In genomic region chr10:89373916-89374711, GRCh38 we compare ENCODE assay signal across 8 cellular contexts. TPM values are rescaled to one million over a fixed set of nuclear protein-coding genes. Genes with fewer than 3 reads are reported as not detected.
DNase-seq lines count a peak whose midpoint lies in the region; ATAC-seq, FAIRE-seq and TF ChIP-seq lines count a peak whose summit lies in the region.

No MANE protein-coding gene starts in this region.

- peak; percentile 94 for DNase-seq in HFFc6
- DNase-seq in K562 (ENCODE audit: extremely low read depth in 1 of 4, low spot score in 3 of 4), result peak in 2 of 4 experiments; percentile 36 to 71
- DNase-seq in hippocampal formation (lab: John Stamatoyannopoulos, UW), result peak; percentile 77 to 99
- DNase-seq in SW 1271 (lab: John Stamatoyannopoulos, UW), result no peak
- DNase-seq in T-helper 1 cell, result no peak

- H3K4me1 Mint-ChIP-seq in HFFc6 (ENCODE audit: low read depth), result peaks cover 43% of the 10 kb centered on the region

- H3K27ac ChIP-seq in K562 (ENCODE audit: extremely low read depth, low read depth, low read length), result peak overlapping the region; percentile 12; the same call in 2 of the 3 replicates
- H3K27ac ChIP-seq in stomach smooth muscle (ENCODE audit: low read length), result peak overlapping the region; percentile 46

- no peaks in the 10 kb centered on the region for H3K27me3 ChIP-seq in K562 (ENCODE audit: control insufficient read depth in 2 of 2, insufficient read depth in 2 of 2, low read length in 2 of 2)
- H3K27me3 ChIP-seq in stomach smooth muscle (ENCODE audit: control insufficient read depth in 1 of 2, insufficient read depth in 2 of 2, low read length in 2 of 2), result no peaks in the 10 kb centered on the region

- H3K9me3 Mint-ChIP-seq in HFFc6, result no peaks in the 10 kb centered on the region

- intact Hi-C loops in K562 (cut with micrococcal nuclease), result no loop called here

- WGBS in K562 (ENCODE audit: insufficient coverage, low coverage, missing lambda C conversion rate), result 0% methylated on average over 2 of the region's 3 CpGs

- no TSS peak for BruUV-seq in K562 (replicated peaks; lab: Mats Ljungman, UMichigan)

- H3K9ac ChIP-seq in K562 (ENCODE audit: insufficient read depth in 1 of 2, low read depth in 2 of 2, low read length in 2 of 2) (no peak overlapping the region), stomach smooth muscle (ENCODE audit: low read length in 2 of 2) (no peak overlapping the region)

- no peaks in the 10 kb centered on the region for H4K20me1 ChIP-seq in K562 (replicated peaks; ENCODE audit: control insufficient read depth, insufficient read depth, low read length)

- peak; percentile 65 for FAIRE-seq in K562 (lab: Jason Lieb, UNC)

- H3K27ac Mint-ChIP-seq in HFFc6, result peak overlapping the region; percentile 83

- ATAC-seq in K562 (peak; percentile 67), HG03457 (IDR thresholded peaks at IDR 0.05; ENCODE audit: unreplicated experiment) (no peak), HG02623 (IDR thresholded peaks at IDR 0.05; ENCODE audit: unreplicated experiment) (no peak)

- CTCF ChIA-PET in K562 (lab: Yijun Ruan, JAX; ENCODE audit: low intra/inter-chr PET ratio), result no interaction called here

- in situ Hi-C loops in K562 (cut with MboI), result no loop called here

- no peak for TF ChIP-seq RAD21 in K562 (CRISPR knock-in tag; conservative IDR thresholded peaks at IDR 0.05 in 1 of 2, IDR thresholded peaks at IDR 0.05 in 1 of 2)

- H2AFZ ChIP-seq in K562 (ENCODE audit: low read depth, low read length), result peak overlapping the region; percentile 28; the same call in 1 of the 2 replicates

- no peak for TF ChIP-seq CTCF in HFFc6 (IDR thresholded peaks at IDR 0.05)
- TF ChIP-seq CTCF in K562 (IDR thresholded peaks at IDR 0.05 in 2 of 3, conservative IDR thresholded peaks at IDR 0.05 in 1 of 3; ENCODE audit: insufficient read depth in 2 of 3, low read depth in 1 of 3, low read length in 3 of 3), result no peak

- TF ChIP-seq POLR2A in K562 (conservative IDR thresholded peaks at IDR 0.05), result no peak

- no peak overlapping the region for H3K4me3 ChIP-seq in K562
- H3K4me3 ChIP-seq in stomach smooth muscle (ENCODE audit: low read length in 2 of 2), result peak overlapping the region in 1 of 2 donors; percentile 36

- H3K36me3 ChIP-seq in K562 (ENCODE audit: control insufficient read depth, insufficient read depth, low read length) (no peaks in the 10 kb centered on the region), stomach smooth muscle (ENCODE audit: control insufficient read depth in 2 of 2, insufficient read depth in 2 of 2, low read length in 2 of 2) (no peaks in the 10 kb centered on the region)

- H3K4me2 ChIP-seq in K562 (ENCODE audit: insufficient read depth, low read length), result peak overlapping the region; percentile 16; the same call in 1 of the 2 replicates

- POLR2A ChIA-PET in K562 (lab: Yijun Ruan, JAX), result interaction anchor here (1.1 kb wide), 1 partner anchor 11 kb away, joined by 7 read pairs; no protein-coding TSS in a partner anchor

- H3K9me3 ChIP-seq in K562 (replicated peaks; ENCODE audit: control insufficient read depth, insufficient read depth, low read depth, low read length) (no peaks in the 10 kb centered on the region), stomach smooth muscle (ENCODE audit: control insufficient read depth in 2 of 2, low read length in 2 of 2) (no peaks in the 10 kb centered on the region)

- no peaks in the 10 kb centered on the region for H3K9me1 ChIP-seq in K562 (ENCODE audit: control insufficient read depth, insufficient read depth, low read length)

- no peaks in the 10 kb centered on the region for H3K79me2 ChIP-seq in K562 (ENCODE audit: control insufficient read depth, insufficient read depth, low read length)

- H3K36me3 Mint-ChIP-seq in HFFc6 (ENCODE audit: low read depth), result no peaks in the 10 kb centered on the region

- H3K4me1 ChIP-seq in K562 (replicated peaks in 1 of 2; ENCODE audit: control insufficient read depth in 2 of 2, insufficient read depth in 2 of 2, low read length in 2 of 2), result peaks cover 0 to 28% of the 10 kb centered on the region in 2 experiments; a peak in 3 of 5 replicates
- H3K4me1 ChIP-seq in stomach smooth muscle (ENCODE audit: control insufficient read depth, insufficient read depth, low read length), result peaks cover 16% of the 10 kb centered on the region

- H3K27me3 Mint-ChIP-seq in HFFc6 (ENCODE audit: insufficient read depth), result no peaks in the 10 kb centered on the region

- TF ChIP-seq EP300 in K562 (IDR thresholded peaks at IDR 0.05; ENCODE audit: low read length), result no peak; the same call in 1 of the 2 replicates

- H3K4me3 Mint-ChIP-seq in HFFc6, result peak overlapping the region; percentile 65

RNA-seq across cellular contexts. Expression of gene IFIT1B, which starts 3.7 kb away (rescaled TPM):
- not detected for total RNA-seq in HFFc6 (2021; fragmentation: NEBNext Ultra II Directional; extraction: Animal tissue kit (Norgen Biotek cat#: 25700))
- not detected in 2 replicates for total RNA-seq in K562 (2011; cell fraction: chromatin; rRNA removed; ENCODE audit: low replicate concordance)
- not detected in 2 replicates for total RNA-seq in K562 (2011; cell fraction: nucleolus; rRNA removed)
- not detected in 2 replicates for total RNA-seq in K562 (2011; cell fraction: nucleoplasm; rRNA removed)
- not detected in 2 replicates for total RNA-seq in K562 (2014; rRNA removed)
- total RNA-seq in K562 (2014; rRNA removed; fragmentation: Illumina TruSeq; extraction: Trizol), result not detected in 2 replicates
- total RNA-seq in K562 (2015; rRNA removed; fragmentation: Illumina TruSeq; extraction: Trizol), result not detected in 2 replicates
- not detected in 2 replicates for total RNA-seq in K562 (2021)
- not detected in 2 replicates for polyA plus RNA-seq in K562 (2011; rRNA removed)
- polyA plus RNA-seq in K562 (2011; cell fraction: cytosol; rRNA removed), result not detected in 2 replicates
- not detected in 2 replicates for polyA plus RNA-seq in K562 (2011; cell fraction: nucleus; rRNA removed)
- polyA plus RNA-seq in K562 (2012), result not detected in 2 replicates
- polyA plus RNA-seq in K562 (2014; fragmentation: Illumina TruSeq; extraction: Trizol), result not detected in 2 replicates
- polyA plus RNA-seq in K562 (2014; fragmentation: Nextera tagmentation; extraction: Ambion mirVana), result not detected
- not detected in 2 replicates for polyA plus RNA-seq in K562 (2014; rRNA removed)
- polyA minus RNA-seq in K562 (2011; rRNA and poly(A)+ RNA removed), result not detected in 2 replicates
- not detected in 2 replicates for polyA minus RNA-seq in K562 (2011; cell fraction: cytosol; rRNA and poly(A)+ RNA removed)
- polyA minus RNA-seq in K562 (2011; cell fraction: nucleus; rRNA and poly(A)+ RNA removed), result not detected in 2 replicates

RNA-seq across cellular contexts. Expression of gene IFIT1, which starts 18.3 kb away (rescaled TPM):
- 10 to 100 TPM; 35.7 to 52.5 (median 49.1) TPM for total RNA-seq in HFFc6 (2021; fragmentation: NEBNext Ultra II Directional; extraction: Animal tissue kit (Norgen Biotek cat#: 25700))
- not detected in 2 replicates for total RNA-seq in K562 (2011; cell fraction: chromatin; rRNA removed; ENCODE audit: low replicate concordance)
- total RNA-seq in K562 (2011; cell fraction: nucleolus; rRNA removed), result not detected in 2 replicates
- not detected in 2 replicates for total RNA-seq in K562 (2011; cell fraction: nucleoplasm; rRNA removed)
- total RNA-seq in K562 (2014; rRNA removed), result 0.09 TPM in 1 of 2 replicates, not detected in the other
- 0.13 and 0.18 TPM in 2 replicates for total RNA-seq in K562 (2014; rRNA removed; fragmentation: Illumina TruSeq; extraction: Trizol)
- total RNA-seq in K562 (2015; rRNA removed; fragmentation: Illumina TruSeq; extraction: Trizol), result 0.23 and 0.40 TPM in 2 replicates
- 0.09 and 0.25 TPM in 2 replicates for total RNA-seq in K562 (2021)
- polyA plus RNA-seq in K562 (2011; rRNA removed), result 0.06 and 0.07 TPM in 2 replicates
- polyA plus RNA-seq in K562 (2011; cell fraction: cytosol; rRNA removed), result 0.04 TPM in 1 of 2 replicates, not detected in the other
- not detected in 2 replicates for polyA plus RNA-seq in K562 (2011; cell fraction: nucleus; rRNA removed)
- polyA plus RNA-seq in K562 (2012), result 0.08 and 0.14 TPM in 2 replicates
- polyA plus RNA-seq in K562 (2014; fragmentation: Illumina TruSeq; extraction: Trizol), result 0.10 and 0.18 TPM in 2 replicates
- polyA plus RNA-seq in K562 (2014; fragmentation: Nextera tagmentation; extraction: Ambion mirVana), result under 1 TPM; 0.18 TPM
- polyA plus RNA-seq in K562 (2014; rRNA removed), result 0.03 TPM in 1 of 2 replicates, not detected in the other
- 0.09 TPM in 1 of 2 replicates, not detected in the other for polyA minus RNA-seq in K562 (2011; rRNA and poly(A)+ RNA removed)
- polyA minus RNA-seq in K562 (2011; cell fraction: cytosol; rRNA and poly(A)+ RNA removed), result not detected in 2 replicates
- polyA minus RNA-seq in K562 (2011; cell fraction: nucleus; rRNA and poly(A)+ RNA removed), result not detected in 2 replicates

RNA-seq across cellular contexts. Expression of gene IFIT5, which starts 40.3 kb away (rescaled TPM):
- total RNA-seq in HFFc6 (2021; fragmentation: NEBNext Ultra II Directional; extraction: Animal tissue kit (Norgen Biotek cat#: 25700)), result 10 to 100 TPM; 19.2 to 26.1 (median 22.4) TPM
- total RNA-seq in K562 (2011; cell fraction: chromatin; rRNA removed; ENCODE audit: low replicate concordance), result not detected in 2 replicates
- total RNA-seq in K562 (2011; cell fraction: nucleolus; rRNA removed), result not detected in 2 replicates
- not detected in 2 replicates for total RNA-seq in K562 (2011; cell fraction: nucleoplasm; rRNA removed)
- total RNA-seq in K562 (2014; rRNA removed) (0.05 TPM in 1 of 2 replicates, not detected in the other), K562 (2014; rRNA removed; fragmentation: Illumina TruSeq; extraction: Trizol) (not detected in 2 replicates), K562 (2015; rRNA removed; fragmentation: Illumina TruSeq; extraction: Trizol) (not detected in 2 replicates), K562 (2021) (0.07 and 0.11 TPM in 2 replicates)
- polyA plus RNA-seq in K562 (2011; rRNA removed) (not detected in 2 replicates), K562 (2014; fragmentation: Illumina TruSeq; extraction: Trizol) (not detected in 2 replicates), K562 (2014; fragmentation: Nextera tagmentation; extraction: Ambion mirVana) (under 1 TPM; 0.04 to 0.11 TPM), K562 (2014; rRNA removed) (not detected in 2 replicates)
- polyA plus RNA-seq in K562 (2011; cell fraction: cytosol; rRNA removed), result not detected in 2 replicates
- not detected in 2 replicates for polyA plus RNA-seq in K562 (2011; cell fraction: nucleus; rRNA removed)
- 0.01 and 0.03 TPM in 2 replicates for polyA plus RNA-seq in K562 (2012)
- not detected in 2 replicates for polyA minus RNA-seq in K562 (2011; rRNA and poly(A)+ RNA removed)
- not detected in 2 replicates for polyA minus RNA-seq in K562 (2011; cell fraction: cytosol; rRNA and poly(A)+ RNA removed)
- not detected in 2 replicates for polyA minus RNA-seq in K562 (2011; cell fraction: nucleus; rRNA and poly(A)+ RNA removed)

RNA-seq across cellular contexts. Expression of gene IFIT3, which starts 46.3 kb away (rescaled TPM):
- total RNA-seq in HFFc6 (2021; fragmentation: NEBNext Ultra II Directional; extraction: Animal tissue kit (Norgen Biotek cat#: 25700)), result 10 to 100 TPM; 11.5 to 18.6 (median 18.0) TPM
- total RNA-seq in K562 (2011; cell fraction: chromatin; rRNA removed; ENCODE audit: low replicate concordance), result 0.14 and 0.16 TPM in 2 replicates
- 0.13 and 0.17 TPM in 2 replicates for total RNA-seq in K562 (2011; cell fraction: nucleolus; rRNA removed)
- 0.22 TPM in 1 of 2 replicates, not detected in the other for total RNA-seq in K562 (2011; cell fraction: nucleoplasm; rRNA removed)
- total RNA-seq in K562 (2014; rRNA removed), result 0.59 and 1.0 TPM in 2 replicates
- 1.2 and 1.4 TPM in 2 replicates for total RNA-seq in K562 (2014; rRNA removed; fragmentation: Illumina TruSeq; extraction: Trizol)
- 1.7 and 2.2 TPM in 2 replicates for total RNA-seq in K562 (2015; rRNA removed; fragmentation: Illumina TruSeq; extraction: Trizol)
- 0.69 TPM in 2 replicates for total RNA-seq in K562 (2021)
- polyA plus RNA-seq in K562 (2011; rRNA removed), result 0.35 and 0.55 TPM in 2 replicates
- 0.07 and 0.25 TPM in 2 replicates for polyA plus RNA-seq in K562 (2011; cell fraction: cytosol; rRNA removed)
- polyA plus RNA-seq in K562 (2011; cell fraction: nucleus; rRNA removed), result 0.08 TPM in 1 of 2 replicates, not detected in the other
- 1.4 and 3.3 TPM in 2 replicates for polyA plus RNA-seq in K562 (2012)
- polyA plus RNA-seq in K562 (2014; fragmentation: Illumina TruSeq; extraction: Trizol), result 0.84 and 1.1 TPM in 2 replicates
- under 1 TPM; 0.23 to 0.83 TPM for polyA plus RNA-seq in K562 (2014; fragmentation: Nextera tagmentation; extraction: Ambion mirVana)
- polyA plus RNA-seq in K562 (2014; rRNA removed), result 0.58 and 0.77 TPM in 2 replicates
- 0.21 and 0.84 TPM in 2 replicates for polyA minus RNA-seq in K562 (2011; rRNA and poly(A)+ RNA removed)
- polyA minus RNA-seq in K562 (2011; cell fraction: cytosol; rRNA and poly(A)+ RNA removed), result not detected in 2 replicates
- 0.13 and 0.22 TPM in 2 replicates for polyA minus RNA-seq in K562 (2011; cell fraction: nucleus; rRNA and poly(A)+ RNA removed)

Comparison
In these comparisons a context has a peak if more than half of its experiments do, and no peak if none do; other contexts are left out.
1. DNase-seq: peak in HFFc6 (single experiment) and hippocampal formation (2 of 2); none in SW 1271 (0 of 2) and T-helper 1 cell (0 of 5).
2. RNA of gene IFIT1, which starts 18.3 kb away (total RNA-seq): 35.7 to 52.5 TPM in HFFc6; 0.09 to 0.40 TPM in K562; every median in the first group is over 10 times any median in the second.
3. RNA of gene IFIT5, which starts 40.3 kb away (total RNA-seq): 19.2 to 26.1 TPM in HFFc6; 0.05 to 0.11 TPM in K562; every median in the first group is over 10 times any median in the second.